9 cellular contexts compared by ENCODE assay signal in genomic region chr20:35463455-35464300, GRCh38. TPM values are rescaled to one million over a fixed set of nuclear protein-coding genes. Genes with fewer than 3 reads are reported as not detected.
DNase-seq lines count a peak whose midpoint lies in the region; ATAC-seq and TF ChIP-seq lines count a peak whose summit lies in the region.
"Had no signal": no experiment of that assay in that cellular context is flagged by ENCODE, and none has a peak within 500 bp of the region (broad histone marks: within the 10 kb centered on the region; RNA-seq: fewer than 3 reads in every experiment).

No MANE protein-coding gene starts in this region.

- TF ChIP-seq EP300 in SK-N-SH (IDR thresholded peaks at IDR 0.05; ENCODE audit: borderline replicate concordance in 1 of 2, low read depth in 1 of 2, low read length in 1 of 2) = no peak

- no peak for TF ChIP-seq POLR2A in adrenal gland (IDR thresholded peaks at IDR 0.05)

- WGBS in SK-N-SH (ENCODE audit: low lambda C conversion rate) = 54% methylated on average over 4 of the region's 4 CpGs
- WGBS in adrenal gland, 4 donors = 22 to 47% (median 37%) methylated on average over 4 of the region's 4 CpGs

- peaks cover 32 to 39% of the 10 kb centered on the region in 2 experiments for H3K36me3 ChIP-seq in SK-N-SH (replicated peaks in 1 of 2; ENCODE audit: control insufficient read depth in 1 of 2, insufficient read depth in 2 of 2, low read length in 1 of 2)
- H3K36me3 ChIP-seq in adrenal gland (replicated peaks in 1 of 2) = peaks cover 0 to 15% of the 10 kb centered on the region in 2 donors
- H3K36me3 ChIP-seq in left ventricle myocardium inferior = peaks cover 69% of the 10 kb centered on the region

- ATAC-seq in GM21825 (IDR thresholded peaks at IDR 0.05; ENCODE audit: unreplicated experiment) (no peak), GM21381 (IDR thresholded peaks at IDR 0.05; ENCODE audit: unreplicated experiment) (no peak)

- H3K4me1 ChIP-seq in SK-N-SH (ENCODE audit: control insufficient read depth in 1 of 2, insufficient read depth in 2 of 2, low read depth in 1 of 2, low read length in 1 of 2) = peaks cover 0 to under 1% of the 10 kb centered on the region in 2 experiments; a peak in 3 of 4 replicates
- H3K4me1 ChIP-seq in adrenal gland (replicated peaks in 1 of 2) = peaks cover 0 to 5% of the 10 kb centered on the region in 2 donors
- no peaks in the 10 kb centered on the region for H3K4me1 ChIP-seq in left ventricle myocardium inferior

- DNase-seq in GM10248 (ENCODE audit: extremely low spot score) (peak; percentile 67), NAMALWA (ENCODE audit: low spot score) (peak; percentile 85), SK-N-SH (peak; percentile 65), adrenal gland (peak; percentile 58 to 85 (median 67)), left ventricle myocardium inferior (no peak), retina (peak; percentile 64)

- TF ChIP-seq CTCF in GM10248 (IDR thresholded peaks at IDR 0.05; ENCODE audit: control extremely low read depth, extremely low read depth, low read depth, missing control alignments) (peak; percentile 79), SK-N-SH (IDR thresholded peaks at IDR 0.05) (peak; percentile 82), adrenal gland (IDR thresholded peaks at IDR 0.05) (peak; percentile 64 to 81 (median 77)), left ventricle myocardium inferior (IDR thresholded peaks at IDR 0.05; ENCODE audit: borderline replicate concordance) (peak; percentile 84)

- H3K27ac ChIP-seq in SK-N-SH (ENCODE audit: low read depth in 2 of 2, low read length in 1 of 2) (no peak overlapping the region), adrenal gland (no peak overlapping the region), left ventricle myocardium inferior (replicated peaks) (no peak overlapping the region)
- H3K27ac ChIP-seq: epithelial cell of prostate had no signal

- peaks cover 2% of the 10 kb centered on the region for H3F3A ChIP-seq in SK-N-SH (replicated peaks; ENCODE audit: insufficient read depth)

- no peak overlapping the region; a peak in 1 of 4 replicates for H3K4me3 ChIP-seq in SK-N-SH (ENCODE audit: low read depth in 2 of 2, low read length in 1 of 2)
- H3K4me3 ChIP-seq in adrenal gland = no peak overlapping the region
- H3K4me3 ChIP-seq in left ventricle myocardium inferior = no peak overlapping the region

- H3K4me2 ChIP-seq in SK-N-SH = no peak overlapping the region

- TF ChIP-seq RAD21 in SK-N-SH (IDR thresholded peaks at IDR 0.05; ENCODE audit: low read length) = peak; percentile 81

- no peak overlapping the region for H2AFZ ChIP-seq in SK-N-SH (ENCODE audit: low read depth)

- H3K27me3 ChIP-seq in SK-N-SH (ENCODE audit: insufficient read depth) = no peaks in the 10 kb centered on the region
- H3K27me3 ChIP-seq in adrenal gland = no peaks in the 10 kb centered on the region
- H3K27me3 ChIP-seq in left ventricle myocardium inferior (ENCODE audit: low read depth) = no peaks in the 10 kb centered on the region

- peaks cover 17% of the 10 kb centered on the region; the same call in 1 of the 2 replicates for H3K79me2 ChIP-seq in SK-N-SH (ENCODE audit: insufficient read depth)

- no peaks in the 10 kb centered on the region for H3K9me2 ChIP-seq in SK-N-SH

- CTCF ChIA-PET in GM10248 (lab: Yijun Ruan, JAX) (interaction anchor here (0.8 to 4.1 kb wide), 30 partner anchors 9 to 675 kb away, joined by 3 to 31 read pairs (median 3); partner anchors contain the start of genes CEP250 and SCAND1), SK-N-SH (lab: Yijun Ruan, JAX) (interaction anchor here (0.6 to 4.1 kb wide), 36 partner anchors 8 to 529 kb away, joined by 3 to 32 read pairs (median 5); partner anchors contain the start of gene CEP250)

- H3K9me3 ChIP-seq in SK-N-SH (no peaks in the 10 kb centered on the region), adrenal gland (replicated peaks in 1 of 3) (no peaks in the 10 kb centered on the region), left ventricle myocardium inferior (replicated peaks) (no peaks in the 10 kb centered on the region)

- H4K20me1 ChIP-seq in SK-N-SH (ENCODE audit: insufficient read depth) = no peaks in the 10 kb centered on the region

- H3K9ac ChIP-seq in SK-N-SH = no peak overlapping the region

- POLR2A ChIA-PET in GM10248 (lab: Yijun Ruan, JAX) = no interaction called here
- POLR2A ChIA-PET in SK-N-SH (lab: Yijun Ruan, JAX) = interaction anchor here (1.2 kb wide), 1 partner anchor 8 kb away, joined by 4 read pairs; the partner anchor contains the start of gene CEP250

- intact Hi-C loops in adrenal gland (cut with DNase I) (loop anchor here (10.0 kb wide), 2 partner anchors 201 to 231 kb away; partner anchors contain the start of genes CPNE1 (in 1 of the 2), NFS1 (in 1 of the 2), RBM12 (in 1 of the 2) and ROMO1 (in 1 of the 2)), left ventricle myocardium inferior (cut with micrococcal nuclease) (no loop called here)

TF ChIP-seq in SK-N-SH, 30 proteins besides CTCF, POLR2A, EP300 and RAD21:
- TF ChIP-seq MXI1 (IDR thresholded peaks at IDR 0.05; ENCODE audit: low read depth, low read length) (0 out of 2 replicates have a peak, but pooled peaks have one; percentile 47), RCOR1 (IDR thresholded peaks at IDR 0.05; ENCODE audit: low read length) (no peak), SMC3 (IDR thresholded peaks at IDR 0.05; ENCODE audit: low read depth, low read length) (peak; percentile 39; the same call in 1 of the 2 replicates)

RNA-seq across cellular contexts. Expression of gene CEP250, which starts 8.3 kb away (rescaled TPM):
- 13.3 and 14.6 TPM in 2 replicates for polyA plus RNA-seq in SK-N-SH (2012; rRNA removed)
- polyA plus RNA-seq in SK-N-SH (2012; cell fraction: cytosol; rRNA removed) = 11.8 and 12.4 TPM in 2 replicates
- polyA plus RNA-seq in SK-N-SH (2012; cell fraction: nucleus; rRNA removed) = 31.9 and 42.2 TPM in 2 replicates
- 10 to 100 TPM; 23.5 to 36.9 (median 27.3) TPM for total RNA-seq in adrenal gland
- polyA plus RNA-seq in adrenal gland = 10 to 100 TPM; 12.6 to 49.8 (median 15.2) TPM
- total RNA-seq in left ventricle myocardium inferior = 15.3 TPM

RNA-seq across cellular contexts. Expression of gene GDF5, which starts 25.6 kb away (rescaled TPM):
- 1.2 and 1.3 TPM in 2 replicates for polyA plus RNA-seq in SK-N-SH (2012; rRNA removed)
- polyA plus RNA-seq in SK-N-SH (2012; cell fraction: cytosol; rRNA removed) = 0.62 and 0.83 TPM in 2 replicates
- polyA plus RNA-seq in SK-N-SH (2012; cell fraction: nucleus; rRNA removed) = 0.87 and 0.99 TPM in 2 replicates
- under 1 TPM in 4 of 8 donors, not detected in 4; 0.16 to 0.28 (median 0.21) TPM for total RNA-seq in adrenal gland
- polyA plus RNA-seq in adrenal gland = under 1 TPM in 2 of 3 donors, not detected in 1; 0.13 to 0.16 TPM
- total RNA-seq in left ventricle myocardium inferior = 0.11 TPM

RNA-seq across cellular contexts. Expression of gene UQCC1, which starts 51.9 kb away (rescaled TPM):
- polyA plus RNA-seq in SK-N-SH (2012; rRNA removed) = 41.5 and 55.7 TPM in 2 replicates
- polyA plus RNA-seq in SK-N-SH (2012; cell fraction: cytosol; rRNA removed) = 29.6 and 32.6 TPM in 2 replicates
- 121 and 191 TPM in 2 replicates for polyA plus RNA-seq in SK-N-SH (2012; cell fraction: nucleus; rRNA removed)
- total RNA-seq in adrenal gland = 100 to 1,000 TPM in 1 of 8 donors, 10 to 100 TPM in 7; 37.2 to 100 (median 83.7) TPM
- polyA plus RNA-seq in adrenal gland = 10 to 100 TPM; 31.0 to 60.1 (median 35.3) TPM
- total RNA-seq in left ventricle myocardium inferior = 145 TPM
